Comparison of ENCODE assay signal across 17 cellular contexts in the genomic region with DNA sequence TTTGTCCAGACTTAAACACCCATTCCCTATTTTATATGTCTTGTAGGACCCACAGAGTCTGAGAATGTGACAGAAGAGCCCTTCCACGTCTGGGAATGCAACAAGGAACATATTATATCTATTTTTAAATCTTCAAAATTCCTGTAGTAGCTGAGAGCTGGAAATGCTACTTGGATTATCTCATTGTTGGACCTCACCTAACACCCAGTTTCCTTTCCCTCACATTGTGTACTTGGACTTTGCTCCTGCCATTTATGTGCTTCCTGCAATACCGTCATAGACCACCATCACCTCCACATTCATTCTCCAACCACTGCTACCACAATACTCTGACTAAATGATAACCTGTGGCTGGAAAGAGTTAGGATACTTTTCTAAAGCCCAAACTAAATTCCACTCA.
DNase-seq lines count a peak whose midpoint lies in the region; ATAC-seq and TF ChIP-seq lines count a peak whose summit lies in the region.
"Had no signal": no experiment of that assay in that cellular context is flagged by ENCODE, and none has a peak within 500 bp of the region (broad histone marks: within the 10 kb centered on the region; RNA-seq: fewer than 3 reads in every experiment).

No MANE protein-coding gene starts in this region.

- peaks cover 11% of the 10 kb centered on the region for H3K9me3 Mint-ChIP-seq in Caco-2 (ENCODE audit: unreplicated experiment)
- peaks cover 8 to 9% of the 10 kb centered on the region in 2 donors for H3K9me3 Mint-ChIP-seq in effector memory CD8-positive, alpha-beta T cell

- ATAC-seq in effector memory CD8-positive, alpha-beta T cell (replicated peaks), result no peak
- ATAC-seq: activated T-helper 17 cell treated with anti-CD3 and anti-CD28 coated beads, Interleukin-2, amount 50 U/mL, for 72 hours; left ventricle myocardium superior; stimulated activated memory B cell treated with anti-CD40 and anti-IgM and Interleukin-4, amounts not matched to agents 10 μg/mL and 1 μg/mL and 100 μg/mL, for 72 hours had no signal

- H3K4me3 Mint-ChIP-seq in Caco-2 (ENCODE audit: unreplicated experiment), result no peak overlapping the region
- H3K4me3 Mint-ChIP-seq in effector memory CD8-positive, alpha-beta T cell, result no peak overlapping the region
- H3K4me3 Mint-ChIP-seq: activated T-helper 17 cell treated with anti-CD3 and anti-CD28 coated beads, Interleukin-2, amount 50 U/mL, for 72 hours; stimulated activated memory B cell treated with anti-CD40 and anti-IgM and Interleukin-4, amounts not matched to agents 10 μg/mL and 1 μg/mL and 100 μg/mL, for 72 hours had no signal

- H3K4me1 Mint-ChIP-seq in Caco-2 (ENCODE audit: low read depth, unreplicated experiment), result no peaks in the 10 kb centered on the region
- H3K4me1 Mint-ChIP-seq in effector memory CD8-positive, alpha-beta T cell (ENCODE audit: low read depth in 2 of 2), result no peaks in the 10 kb centered on the region
- H3K4me1 Mint-ChIP-seq: activated T-helper 17 cell treated with anti-CD3 and anti-CD28 coated beads, Interleukin-2, amount 50 U/mL, for 72 hours; stimulated activated memory B cell treated with anti-CD40 and anti-IgM and Interleukin-4, amounts not matched to agents 10 μg/mL and 1 μg/mL and 100 μg/mL, for 72 hours had no signal

- peaks cover 7% of the 10 kb centered on the region for H3K4me1 ChIP-seq in Caco-2
- H3K4me1 ChIP-seq: BE2C had no signal

- no peaks in the 10 kb centered on the region for H3K27me3 Mint-ChIP-seq in Caco-2 (ENCODE audit: insufficient read depth, unreplicated experiment)
- H3K27me3 Mint-ChIP-seq in effector memory CD8-positive, alpha-beta T cell, result no peaks in the 10 kb centered on the region
- H3K27me3 Mint-ChIP-seq: activated T-helper 17 cell treated with anti-CD3 and anti-CD28 coated beads, Interleukin-2, amount 50 U/mL, for 72 hours; stimulated activated memory B cell treated with anti-CD40 and anti-IgM and Interleukin-4, amounts not matched to agents 10 μg/mL and 1 μg/mL and 100 μg/mL, for 72 hours had no signal

- H3K27ac Mint-ChIP-seq in Caco-2 (ENCODE audit: unreplicated experiment), result no peak overlapping the region
- no peak overlapping the region for H3K27ac Mint-ChIP-seq in effector memory CD8-positive, alpha-beta T cell
- H3K27ac Mint-ChIP-seq: activated T-helper 17 cell treated with anti-CD3 and anti-CD28 coated beads, Interleukin-2, amount 50 U/mL, for 72 hours; stimulated activated memory B cell treated with anti-CD40 and anti-IgM and Interleukin-4, amounts not matched to agents 10 μg/mL and 1 μg/mL and 100 μg/mL, for 72 hours had no signal

- CTCF ChIA-PET in Caco-2 (lab: Charles Lee), result interaction anchor here (0.6 kb wide), 2 partner anchors 67 to 841 kb away, joined by 3 to 5 read pairs; no protein-coding TSS in a partner anchor
- CTCF ChIA-PET in HEK293T (lab: Yijun Ruan, JAX), result interaction anchor here (0.6 kb wide), 1 partner anchor 1322 kb away, joined by 5 read pairs; no protein-coding TSS in a partner anchor

- POLR2A ChIA-PET in Caco-2 (lab: Charles Lee), result interaction anchor here (0.6 kb wide), 1 partner anchor 31 kb away, joined by 14 read pairs; no protein-coding TSS in a partner anchor
- POLR2A ChIA-PET in HEK293T (lab: Yijun Ruan, JAX), result no interaction called here

- no TSS peak for BruUV-seq in Caco-2 (replicated peaks; lab: Mats Ljungman, UMichigan)

- intact Hi-C loops in Caco-2 (cut with micrococcal nuclease; ENCODE audit: unreplicated experiment), result no loop called here

- DNase-seq in Caco-2, result peak; percentile 12 to 39
- peak; percentile 10 for DNase-seq in HEK293T (ENCODE audit: extremely low spot score)
- DNase-seq in RPMI7951 (ENCODE audit: low read depth), result peak; percentile 9
- peak; percentile 25 for DNase-seq in iPS DF 19.7 (ENCODE audit: low read depth, low spot score)
- no peak for DNase-seq in stimulated activated CD4-positive, alpha-beta T cell treated with anti-CD3 and anti-CD28 coated beads, Interleukin-4, amount 100 ng/mL, for 24 hours
- DNase-seq in effector memory CD8-positive, alpha-beta T cell, result no peak
- DNase-seq in caudate nucleus (lab: John Stamatoyannopoulos, UW), result no peak
- DNase-seq in pons (ENCODE audit: low spot score), result no peak
- DNase-seq: activated CD4-positive, alpha-beta T cell treated with anti-CD3 and anti-CD28 coated beads for 48 hours; BE2C; foreskin melanocyte; GDM1; left ventricle myocardium superior; NCI-H1930; T-helper 1 cell had no signal

- H3K9me3 ChIP-seq in Caco-2, result no peaks in the 10 kb centered on the region
- H3K9me3 ChIP-seq: BE2C had no signal

- no peaks in the 10 kb centered on the region for H3K27me3 ChIP-seq in Caco-2 (replicated peaks; ENCODE audit: control insufficient read depth, insufficient read depth, low read length)
- H3K27me3 ChIP-seq: BE2C had no signal

- H3K36me3 ChIP-seq in Caco-2 (ENCODE audit: control insufficient read depth, insufficient read depth, low read length), result no peaks in the 10 kb centered on the region
- H3K36me3 ChIP-seq: BE2C had no signal

- peak in 1 of 2 experiments; percentile 5 for TF ChIP-seq CTCF in Caco-2 (IDR thresholded peaks at IDR 0.05; ENCODE audit: insufficient read depth in 1 of 2, low read depth in 1 of 2, low read length in 1 of 2, severe bottlenecking in 1 of 2, unreplicated experiment in 1 of 2)

- no peak overlapping the region for H3K27ac ChIP-seq in caudate nucleus (ENCODE audit: low read depth, low read length)

- H3K4me3 ChIP-seq in Caco-2 (ENCODE audit: low read depth, low read length), result no peak overlapping the region

- H3K36me3 Mint-ChIP-seq in Caco-2 (ENCODE audit: insufficient read depth, unreplicated experiment), result no peaks in the 10 kb centered on the region
- H3K36me3 Mint-ChIP-seq in effector memory CD8-positive, alpha-beta T cell (ENCODE audit: insufficient read depth), result no peaks in the 10 kb centered on the region
- H3K36me3 Mint-ChIP-seq: stimulated activated memory B cell treated with anti-CD40 and anti-IgM and Interleukin-4, amounts not matched to agents 10 μg/mL and 1 μg/mL and 100 μg/mL, for 72 hours had no signal

TF ChIP-seq in HEK293T, 16 proteins besides CTCF, POLR2A, EP300 and RAD21:
- TF ChIP-seq FOXM1 (IDR thresholded peaks at IDR 0.05; ENCODE audit: borderline replicate concordance) (no peak), L3MBTL2 (conservative IDR thresholded peaks at IDR 0.05) (no peak), HDGF (IDR thresholded peaks at IDR 0.05; ENCODE audit: borderline replicate concordance) (no peak), NFRKB (IDR thresholded peaks at IDR 0.05) (no peak), ZNF384 (IDR thresholded peaks at IDR 0.05) (no peak), BHLHE40 (IDR thresholded peaks at IDR 0.05; ENCODE audit: borderline replicate concordance) (no peak), ARNT (IDR thresholded peaks at IDR 0.05) (no peak)
- TF ChIP-seq, protein P1, sequence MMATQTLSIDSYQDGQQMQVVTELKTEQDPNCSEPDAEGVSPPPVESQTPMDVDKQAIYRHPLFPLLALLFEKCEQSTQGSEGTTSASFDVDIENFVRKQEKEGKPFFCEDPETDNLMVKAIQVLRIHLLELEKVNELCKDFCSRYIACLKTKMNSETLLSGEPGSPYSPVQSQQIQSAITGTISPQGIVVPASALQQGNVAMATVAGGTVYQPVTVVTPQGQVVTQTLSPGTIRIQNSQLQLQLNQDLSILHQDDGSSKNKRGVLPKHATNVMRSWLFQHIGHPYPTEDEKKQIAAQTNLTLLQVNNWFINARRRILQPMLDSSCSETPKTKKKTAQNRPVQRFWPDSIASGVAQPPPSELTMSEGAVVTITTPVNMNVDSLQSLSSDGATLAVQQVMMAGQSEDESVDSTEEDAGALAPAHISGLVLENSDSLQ (IDR thresholded peaks at IDR 0.05), result no peak

Comparison
In these comparisons a context has a peak if more than half of its experiments do, and no peak if none do; other contexts are left out.
1. DNase-seq: peak in Caco-2 (2 of 2), HEK293T (single experiment), RPMI7951 (single experiment) and iPS DF 19.7 (single experiment); none in stimulated activated CD4-positive, alpha-beta T cell treated with anti-CD3 and anti-CD28 coated beads, Interleukin-4, amount 100 ng/mL, for 24 hours (single experiment), effector memory CD8-positive, alpha-beta T cell (0 of 3), caudate nucleus (0 of 61) and pons (single experiment).